Comparison of ENCODE assay signal across 8 cellular contexts in the genomic region with DNA sequence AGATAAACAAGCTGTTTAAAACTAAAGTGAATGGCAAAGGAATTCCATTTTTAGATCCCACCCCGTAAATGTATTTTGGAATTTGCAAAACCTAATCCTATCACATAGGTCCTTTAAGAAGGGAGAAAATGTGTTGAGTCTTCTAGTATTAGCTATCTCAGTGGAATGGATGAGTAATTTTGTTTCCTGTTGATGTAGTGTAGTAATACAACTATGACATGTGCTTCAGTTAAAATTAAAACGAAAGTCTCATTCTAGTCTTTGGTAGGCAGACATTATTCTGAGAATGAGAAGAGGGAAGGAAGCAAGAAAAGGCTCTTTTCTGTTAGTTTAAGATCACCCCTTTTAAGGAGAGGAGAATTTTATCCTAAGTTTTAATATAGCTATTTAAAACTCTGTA.
DNase-seq lines count a peak whose midpoint lies in the region; ATAC-seq and TF ChIP-seq lines count a peak whose summit lies in the region.

No MANE protein-coding gene starts in this region.

- H3K27me3 ChIP-seq in BJ (ENCODE audit: control insufficient read depth, insufficient read depth, low read length) (no peaks in the 10 kb centered on the region), Karpas-422 (ENCODE audit: low read length) (no peaks in the 10 kb centered on the region)

- POLR2A ChIA-PET in BJ (lab: Charles Lee), result no interaction called here

- no peak overlapping the region for H2AFZ ChIP-seq in Karpas-422 (ENCODE audit: low read length)

- H3K4me2 ChIP-seq in Karpas-422 (ENCODE audit: low read depth, low read length, poor library complexity, severe bottlenecking), result no peak overlapping the region

- intact Hi-C loops in natural killer cell (cut with micrococcal nuclease), result no loop called here

- H3K27ac ChIP-seq in Karpas-422 (ENCODE audit: low read length), result no peak overlapping the region

- H3K9ac ChIP-seq in Karpas-422 (ENCODE audit: low read length), result no peak overlapping the region

- CTCF ChIA-PET in BJ (lab: Yijun Ruan, JAX), result interaction anchor here (1.5 kb wide), 1 partner anchor 204 kb away, joined by 7 read pairs; no protein-coding TSS in a partner anchor

- peak overlapping the region in 1 of 2 donors; percentile 36 for H3K27ac Mint-ChIP-seq in natural killer cell

- no peaks in the 10 kb centered on the region for H4K20me1 ChIP-seq in Karpas-422 (ENCODE audit: insufficient read depth, low read depth, low read length)

- no peaks in the 10 kb centered on the region for H3K79me2 ChIP-seq in Karpas-422 (ENCODE audit: low read length)

- H3K9me3 ChIP-seq in Karpas-422 (ENCODE audit: low read length), result no peaks in the 10 kb centered on the region

- no peak for TF ChIP-seq CTCF in BJ (IDR thresholded peaks at IDR 0.05; ENCODE audit: insufficient read depth, low read depth, low read length)
- no peak for TF ChIP-seq CTCF in natural killer cell (IDR thresholded peaks at IDR 0.05)

- H3K4me1 ChIP-seq in Karpas-422 (ENCODE audit: low read length), result no peaks in the 10 kb centered on the region

- H3K4me3 Mint-ChIP-seq in natural killer cell, result no peak overlapping the region

- DNase-seq in BJ (ENCODE audit: low read depth) (peak; percentile 74), amniotic epithelial cell (ENCODE audit: low read depth) (peak; percentile 80), natural killer cell (no peak), Karpas-422 (no peak), SIG-M5 (lab: John Stamatoyannopoulos, UW) (no peak), NCI-H748 treated with DMSO at 0.1 percent for 48 hours (lab: John Stamatoyannopoulos, UW) (no peak)

- no peaks in the 10 kb centered on the region for H3K36me3 ChIP-seq in BJ (ENCODE audit: control insufficient read depth, insufficient read depth, low read length)
- no peaks in the 10 kb centered on the region for H3K36me3 ChIP-seq in Karpas-422 (ENCODE audit: insufficient read depth, low read length)

- H3K9me2 ChIP-seq in Karpas-422 (replicated peaks; ENCODE audit: insufficient read depth, low read length), result no peaks in the 10 kb centered on the region

- ATAC-seq in GM19372 (IDR thresholded peaks at IDR 0.05; ENCODE audit: low read depth, unreplicated experiment) (peak; percentile 94), HG03457 (IDR thresholded peaks at IDR 0.05; ENCODE audit: unreplicated experiment) (peak; percentile 59), natural killer cell (peak in 2 of 3 donors; percentile 54 to 58)

- no peaks in the 10 kb centered on the region for H3K27me3 Mint-ChIP-seq in natural killer cell (ENCODE audit: low read depth in 2 of 2)

- peaks cover 0 to 5% of the 10 kb centered on the region in 2 donors for H3K4me1 Mint-ChIP-seq in natural killer cell

- no peaks in the 10 kb centered on the region for H3K9me3 Mint-ChIP-seq in natural killer cell

- H3K4me3 ChIP-seq in BJ (ENCODE audit: low read depth, low read length) (0 out of 2 replicates have a peak overlapping the region, but pooled peaks have one; percentile 5), Karpas-422 (ENCODE audit: low read length) (no peak overlapping the region)

- H3K36me3 Mint-ChIP-seq in natural killer cell, result no peaks in the 10 kb centered on the region

Comparison
In these comparisons a context has a peak if more than half of its experiments do, and no peak if none do; other contexts are left out.
1. DNase-seq: peak in BJ (single experiment) and amniotic epithelial cell (single experiment); none in natural killer cell (single experiment), Karpas-422 (single experiment), SIG-M5 (single experiment) and NCI-H748 treated with DMSO at 0.1 percent for 48 hours (single experiment).
2. Peak in every context shown above with its lines, with median percentiles within 50 percentile points of each other: ATAC-seq.